In the genomic region with DNA sequence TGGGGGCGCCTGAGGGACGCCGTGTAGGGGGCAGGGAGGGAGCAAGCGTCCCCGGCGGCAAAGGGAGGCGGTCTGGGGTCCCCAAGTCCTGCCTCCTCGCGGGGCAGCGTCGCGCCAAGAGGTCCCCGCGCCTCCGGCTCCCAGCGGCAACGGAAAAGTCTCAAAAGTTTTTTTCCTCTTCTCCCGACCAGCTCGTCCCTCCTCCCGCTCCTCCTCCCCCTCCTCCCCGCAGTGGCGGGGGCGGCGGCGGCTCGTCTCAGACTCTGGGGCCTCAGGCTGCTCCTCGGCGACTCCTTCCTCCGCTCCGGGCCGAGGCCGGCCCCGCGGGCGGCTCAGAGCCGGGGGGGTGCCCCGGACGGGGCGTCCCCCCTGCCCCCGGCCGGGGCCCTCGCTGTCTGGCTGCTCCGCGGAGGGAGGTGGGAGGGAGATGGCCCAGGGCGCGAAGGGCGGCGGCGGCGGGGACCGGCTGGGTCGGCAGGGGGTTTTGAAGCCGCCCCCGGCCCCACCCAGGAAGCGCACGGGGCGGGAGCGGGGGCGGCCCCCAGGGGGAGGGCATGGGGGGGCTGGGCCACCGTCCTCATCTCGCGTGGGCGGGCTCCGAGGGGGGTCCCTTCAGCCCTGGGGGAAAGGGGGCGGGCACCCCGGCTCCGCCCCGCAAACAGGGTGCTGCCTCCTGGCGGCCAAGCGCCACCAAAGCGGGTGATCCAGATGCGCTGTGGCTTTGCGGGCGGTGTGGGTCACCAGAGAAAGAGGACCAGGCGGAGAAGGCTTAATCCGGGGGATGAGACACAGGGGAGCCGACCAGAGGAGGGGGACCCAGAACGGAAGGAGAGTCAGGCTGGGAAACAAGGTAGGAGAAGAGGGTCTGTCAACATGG, we compare ENCODE assay signal across 1 cellular context.
TF ChIP-seq lines count a peak whose summit lies in the region.

A gene (minus strand): TSS at position 457 of the 877 bp plus-strand sequence. CDS start 878 bp downstream, outside the sequence.

TF ChIP-seq in K562, 482 proteins besides CTCF, POLR2A, EP300 and RAD21 (continued from another document):
- TF ChIP-seq, protein P1, sequence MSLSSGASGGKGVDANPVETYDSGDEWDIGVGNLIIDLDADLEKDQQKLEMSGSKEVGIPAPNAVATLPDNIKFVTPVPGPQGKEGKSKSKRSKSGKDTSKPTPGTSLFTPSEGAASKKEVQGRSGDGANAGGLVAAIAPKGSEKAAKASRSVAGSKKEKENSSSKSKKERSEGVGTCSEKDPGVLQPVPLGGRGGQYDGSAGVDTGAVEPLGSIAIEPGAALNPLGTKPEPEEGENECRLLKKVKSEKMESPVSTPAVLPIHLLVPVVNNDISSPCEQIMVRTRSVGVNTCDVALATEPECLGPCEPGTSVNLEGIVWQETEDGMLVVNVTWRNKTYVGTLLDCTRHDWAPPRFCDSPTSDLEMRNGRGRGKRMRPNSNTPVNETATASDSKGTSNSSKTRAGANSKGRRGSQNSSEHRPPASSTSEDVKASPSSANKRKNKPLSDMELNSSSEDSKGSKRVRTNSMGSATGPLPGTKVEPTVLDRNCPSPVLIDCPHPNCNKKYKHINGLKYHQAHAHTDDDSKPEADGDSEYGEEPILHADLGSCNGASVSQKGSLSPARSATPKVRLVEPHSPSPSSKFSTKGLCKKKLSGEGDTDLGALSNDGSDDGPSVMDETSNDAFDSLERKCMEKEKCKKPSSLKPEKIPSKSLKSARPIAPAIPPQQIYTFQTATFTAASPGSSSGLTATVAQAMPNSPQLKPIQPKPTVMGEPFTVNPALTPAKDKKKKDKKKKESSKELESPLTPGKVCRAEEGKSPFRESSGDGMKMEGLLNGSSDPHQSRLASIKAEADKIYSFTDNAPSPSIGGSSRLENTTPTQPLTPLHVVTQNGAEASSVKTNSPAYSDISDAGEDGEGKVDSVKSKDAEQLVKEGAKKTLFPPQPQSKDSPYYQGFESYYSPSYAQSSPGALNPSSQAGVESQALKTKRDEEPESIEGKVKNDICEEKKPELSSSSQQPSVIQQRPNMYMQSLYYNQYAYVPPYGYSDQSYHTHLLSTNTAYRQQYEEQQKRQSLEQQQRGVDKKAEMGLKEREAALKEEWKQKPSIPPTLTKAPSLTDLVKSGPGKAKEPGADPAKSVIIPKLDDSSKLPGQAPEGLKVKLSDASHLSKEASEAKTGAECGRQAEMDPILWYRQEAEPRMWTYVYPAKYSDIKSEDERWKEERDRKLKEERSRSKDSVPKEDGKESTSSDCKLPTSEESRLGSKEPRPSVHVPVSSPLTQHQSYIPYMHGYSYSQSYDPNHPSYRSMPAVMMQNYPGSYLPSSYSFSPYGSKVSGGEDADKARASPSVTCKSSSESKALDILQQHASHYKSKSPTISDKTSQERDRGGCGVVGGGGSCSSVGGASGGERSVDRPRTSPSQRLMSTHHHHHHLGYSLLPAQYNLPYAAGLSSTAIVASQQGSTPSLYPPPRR (CRISPR knock-in tag; IDR thresholded peaks at IDR 0.05; ENCODE audit: borderline replicate concordance), result no peak
- TF ChIP-seq TARDBP (IDR thresholded peaks at IDR 0.05) (0 out of 2 replicates have a peak, but pooled peaks have one; percentile 60), ZBTB7A (IDR thresholded peaks at IDR 0.05; ENCODE audit: borderline replicate concordance, control insufficient read depth, low read depth, low read length) (peak; percentile 94), CHD4 (IDR thresholded peaks at IDR 0.05; ENCODE audit: insufficient read depth, insufficient replicate concordance, low read depth, low read length, poor library complexity, severe bottlenecking) (no peak), FOXP1 (CRISPR knock-in tag; IDR thresholded peaks at IDR 0.05) (no peak), ZNF12 (CRISPR knock-in tag; IDR thresholded peaks at IDR 0.05) (no peak), EWSR1 (IDR thresholded peaks at IDR 0.05; ENCODE audit: borderline replicate concordance, low read depth, partially characterized antibody) (no peak), LCOR (CRISPR knock-in tag; IDR thresholded peaks at IDR 0.05) (peak; percentile 81), PCBP1 (IDR thresholded peaks at IDR 0.05; ENCODE audit: low read depth, low read length, poor library complexity, severe bottlenecking) (peak; percentile 88), JUN (IDR thresholded peaks at IDR 0.05; ENCODE audit: borderline replicate concordance, low read depth, low read length) (peak; percentile 17; the same call in 1 of the 2 replicates), JUN (CRISPR knock-in tag; IDR thresholded peaks at IDR 0.05; ENCODE audit: borderline replicate concordance) (no peak), HMG20A (CRISPR knock-in tag; conservative IDR thresholded peaks at IDR 0.05) (no peak), SMAD4 (CRISPR knock-in tag; conservative IDR thresholded peaks at IDR 0.05) (peak; percentile 97), PHF20 (IDR thresholded peaks at IDR 0.05; ENCODE audit: partially characterized antibody) (no peak), TAF7 (tag; IDR thresholded peaks at IDR 0.05) (no peak), RBM14 (IDR thresholded peaks at IDR 0.05; ENCODE audit: borderline replicate concordance, insufficient read depth, low read depth, low read length) (no peak), HMGN3 (IDR thresholded peaks at IDR 0.05; ENCODE audit: borderline replicate concordance, extremely low read depth, insufficient read length, low read depth, low read length) (peak; percentile 82), FOXK2 (conservative IDR thresholded peaks at IDR 0.05 in 1 of 2, IDR thresholded peaks at IDR 0.05 in 1 of 2; ENCODE audit: low read depth in 2 of 2) (no peak), ZNF146 (CRISPR knock-in tag; IDR thresholded peaks at IDR 0.05; ENCODE audit: unreplicated experiment) (no peak), DIDO1 (tag; IDR thresholded peaks at IDR 0.05; ENCODE audit: low read depth) (no peak), KAT2B (IDR thresholded peaks at IDR 0.05; ENCODE audit: low read depth, low read length) (no peak), COPS2 (conservative IDR thresholded peaks at IDR 0.05) (no peak), ZNF282 (CRISPR knock-in tag; IDR thresholded peaks at IDR 0.05) (no peak), YY1 (IDR thresholded peaks at IDR 0.05; ENCODE audit: borderline replicate concordance in 1 of 3, control insufficient read depth in 1 of 3, extremely low read depth in 1 of 3, insufficient read depth in 3 of 3, insufficient read length in 1 of 3, insufficient replicate concordance in 2 of 3, low read depth in 1 of 3, low read length in 2 of 3) (peak in 1 of 3 experiments; percentile 9)
- TF ChIP-seq, protein P2, sequence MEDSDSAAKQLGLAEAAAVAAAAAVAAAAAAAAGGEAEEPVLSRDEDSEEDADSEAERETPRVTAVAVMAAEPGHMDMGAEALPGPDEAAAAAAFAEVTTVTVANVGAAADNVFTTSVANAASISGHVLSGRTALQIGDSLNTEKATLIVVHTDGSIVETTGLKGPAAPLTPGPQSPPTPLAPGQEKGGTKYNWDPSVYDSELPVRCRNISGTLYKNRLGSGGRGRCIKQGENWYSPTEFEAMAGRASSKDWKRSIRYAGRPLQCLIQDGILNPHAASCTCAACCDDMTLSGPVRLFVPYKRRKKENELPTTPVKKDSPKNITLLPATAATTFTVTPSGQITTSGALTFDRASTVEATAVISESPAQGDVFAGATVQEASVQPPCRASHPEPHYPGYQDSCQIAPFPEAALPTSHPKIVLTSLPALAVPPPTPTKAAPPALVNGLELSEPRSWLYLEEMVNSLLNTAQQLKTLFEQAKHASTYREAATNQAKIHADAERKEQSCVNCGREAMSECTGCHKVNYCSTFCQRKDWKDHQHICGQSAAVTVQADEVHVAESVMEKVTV (CRISPR knock-in tag; IDR thresholded peaks at IDR 0.05), result peak; percentile 29; the same call in 1 of the 2 replicates
- TF ChIP-seq, protein P3, sequence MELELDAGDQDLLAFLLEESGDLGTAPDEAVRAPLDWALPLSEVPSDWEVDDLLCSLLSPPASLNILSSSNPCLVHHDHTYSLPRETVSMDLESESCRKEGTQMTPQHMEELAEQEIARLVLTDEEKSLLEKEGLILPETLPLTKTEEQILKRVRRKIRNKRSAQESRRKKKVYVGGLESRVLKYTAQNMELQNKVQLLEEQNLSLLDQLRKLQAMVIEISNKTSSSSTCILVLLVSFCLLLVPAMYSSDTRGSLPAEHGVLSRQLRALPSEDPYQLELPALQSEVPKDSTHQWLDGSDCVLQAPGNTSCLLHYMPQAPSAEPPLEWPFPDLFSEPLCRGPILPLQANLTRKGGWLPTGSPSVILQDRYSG (tag; conservative IDR thresholded peaks at IDR 0.05; ENCODE audit: low read depth), result no peak
- TF ChIP-seq, protein P4, sequence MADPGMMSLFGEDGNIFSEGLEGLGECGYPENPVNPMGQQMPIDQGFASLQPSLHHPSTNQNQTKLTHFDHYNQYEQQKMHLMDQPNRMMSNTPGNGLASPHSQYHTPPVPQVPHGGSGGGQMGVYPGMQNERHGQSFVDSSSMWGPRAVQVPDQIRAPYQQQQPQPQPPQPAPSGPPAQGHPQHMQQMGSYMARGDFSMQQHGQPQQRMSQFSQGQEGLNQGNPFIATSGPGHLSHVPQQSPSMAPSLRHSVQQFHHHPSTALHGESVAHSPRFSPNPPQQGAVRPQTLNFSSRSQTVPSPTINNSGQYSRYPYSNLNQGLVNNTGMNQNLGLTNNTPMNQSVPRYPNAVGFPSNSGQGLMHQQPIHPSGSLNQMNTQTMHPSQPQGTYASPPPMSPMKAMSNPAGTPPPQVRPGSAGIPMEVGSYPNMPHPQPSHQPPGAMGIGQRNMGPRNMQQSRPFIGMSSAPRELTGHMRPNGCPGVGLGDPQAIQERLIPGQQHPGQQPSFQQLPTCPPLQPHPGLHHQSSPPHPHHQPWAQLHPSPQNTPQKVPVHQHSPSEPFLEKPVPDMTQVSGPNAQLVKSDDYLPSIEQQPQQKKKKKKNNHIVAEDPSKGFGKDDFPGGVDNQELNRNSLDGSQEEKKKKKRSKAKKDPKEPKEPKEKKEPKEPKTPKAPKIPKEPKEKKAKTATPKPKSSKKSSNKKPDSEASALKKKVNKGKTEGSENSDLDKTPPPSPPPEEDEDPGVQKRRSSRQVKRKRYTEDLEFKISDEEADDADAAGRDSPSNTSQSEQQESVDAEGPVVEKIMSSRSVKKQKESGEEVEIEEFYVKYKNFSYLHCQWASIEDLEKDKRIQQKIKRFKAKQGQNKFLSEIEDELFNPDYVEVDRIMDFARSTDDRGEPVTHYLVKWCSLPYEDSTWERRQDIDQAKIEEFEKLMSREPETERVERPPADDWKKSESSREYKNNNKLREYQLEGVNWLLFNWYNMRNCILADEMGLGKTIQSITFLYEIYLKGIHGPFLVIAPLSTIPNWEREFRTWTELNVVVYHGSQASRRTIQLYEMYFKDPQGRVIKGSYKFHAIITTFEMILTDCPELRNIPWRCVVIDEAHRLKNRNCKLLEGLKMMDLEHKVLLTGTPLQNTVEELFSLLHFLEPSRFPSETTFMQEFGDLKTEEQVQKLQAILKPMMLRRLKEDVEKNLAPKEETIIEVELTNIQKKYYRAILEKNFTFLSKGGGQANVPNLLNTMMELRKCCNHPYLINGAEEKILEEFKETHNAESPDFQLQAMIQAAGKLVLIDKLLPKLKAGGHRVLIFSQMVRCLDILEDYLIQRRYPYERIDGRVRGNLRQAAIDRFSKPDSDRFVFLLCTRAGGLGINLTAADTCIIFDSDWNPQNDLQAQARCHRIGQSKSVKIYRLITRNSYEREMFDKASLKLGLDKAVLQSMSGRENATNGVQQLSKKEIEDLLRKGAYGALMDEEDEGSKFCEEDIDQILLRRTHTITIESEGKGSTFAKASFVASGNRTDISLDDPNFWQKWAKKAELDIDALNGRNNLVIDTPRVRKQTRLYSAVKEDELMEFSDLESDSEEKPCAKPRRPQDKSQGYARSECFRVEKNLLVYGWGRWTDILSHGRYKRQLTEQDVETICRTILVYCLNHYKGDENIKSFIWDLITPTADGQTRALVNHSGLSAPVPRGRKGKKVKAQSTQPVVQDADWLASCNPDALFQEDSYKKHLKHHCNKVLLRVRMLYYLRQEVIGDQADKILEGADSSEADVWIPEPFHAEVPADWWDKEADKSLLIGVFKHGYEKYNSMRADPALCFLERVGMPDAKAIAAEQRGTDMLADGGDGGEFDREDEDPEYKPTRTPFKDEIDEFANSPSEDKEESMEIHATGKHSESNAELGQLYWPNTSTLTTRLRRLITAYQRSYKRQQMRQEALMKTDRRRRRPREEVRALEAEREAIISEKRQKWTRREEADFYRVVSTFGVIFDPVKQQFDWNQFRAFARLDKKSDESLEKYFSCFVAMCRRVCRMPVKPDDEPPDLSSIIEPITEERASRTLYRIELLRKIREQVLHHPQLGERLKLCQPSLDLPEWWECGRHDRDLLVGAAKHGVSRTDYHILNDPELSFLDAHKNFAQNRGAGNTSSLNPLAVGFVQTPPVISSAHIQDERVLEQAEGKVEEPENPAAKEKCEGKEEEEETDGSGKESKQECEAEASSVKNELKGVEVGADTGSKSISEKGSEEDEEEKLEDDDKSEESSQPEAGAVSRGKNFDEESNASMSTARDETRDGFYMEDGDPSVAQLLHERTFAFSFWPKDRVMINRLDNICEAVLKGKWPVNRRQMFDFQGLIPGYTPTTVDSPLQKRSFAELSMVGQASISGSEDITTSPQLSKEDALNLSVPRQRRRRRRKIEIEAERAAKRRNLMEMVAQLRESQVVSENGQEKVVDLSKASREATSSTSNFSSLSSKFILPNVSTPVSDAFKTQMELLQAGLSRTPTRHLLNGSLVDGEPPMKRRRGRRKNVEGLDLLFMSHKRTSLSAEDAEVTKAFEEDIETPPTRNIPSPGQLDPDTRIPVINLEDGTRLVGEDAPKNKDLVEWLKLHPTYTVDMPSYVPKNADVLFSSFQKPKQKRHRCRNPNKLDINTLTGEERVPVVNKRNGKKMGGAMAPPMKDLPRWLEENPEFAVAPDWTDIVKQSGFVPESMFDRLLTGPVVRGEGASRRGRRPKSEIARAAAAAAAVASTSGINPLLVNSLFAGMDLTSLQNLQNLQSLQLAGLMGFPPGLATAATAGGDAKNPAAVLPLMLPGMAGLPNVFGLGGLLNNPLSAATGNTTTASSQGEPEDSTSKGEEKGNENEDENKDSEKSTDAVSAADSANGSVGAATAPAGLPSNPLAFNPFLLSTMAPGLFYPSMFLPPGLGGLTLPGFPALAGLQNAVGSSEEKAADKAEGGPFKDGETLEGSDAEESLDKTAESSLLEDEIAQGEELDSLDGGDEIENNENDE (IDR thresholded peaks at IDR 0.05; ENCODE audit: low read depth, low read length), result no peak
